In the genomic region with DNA sequence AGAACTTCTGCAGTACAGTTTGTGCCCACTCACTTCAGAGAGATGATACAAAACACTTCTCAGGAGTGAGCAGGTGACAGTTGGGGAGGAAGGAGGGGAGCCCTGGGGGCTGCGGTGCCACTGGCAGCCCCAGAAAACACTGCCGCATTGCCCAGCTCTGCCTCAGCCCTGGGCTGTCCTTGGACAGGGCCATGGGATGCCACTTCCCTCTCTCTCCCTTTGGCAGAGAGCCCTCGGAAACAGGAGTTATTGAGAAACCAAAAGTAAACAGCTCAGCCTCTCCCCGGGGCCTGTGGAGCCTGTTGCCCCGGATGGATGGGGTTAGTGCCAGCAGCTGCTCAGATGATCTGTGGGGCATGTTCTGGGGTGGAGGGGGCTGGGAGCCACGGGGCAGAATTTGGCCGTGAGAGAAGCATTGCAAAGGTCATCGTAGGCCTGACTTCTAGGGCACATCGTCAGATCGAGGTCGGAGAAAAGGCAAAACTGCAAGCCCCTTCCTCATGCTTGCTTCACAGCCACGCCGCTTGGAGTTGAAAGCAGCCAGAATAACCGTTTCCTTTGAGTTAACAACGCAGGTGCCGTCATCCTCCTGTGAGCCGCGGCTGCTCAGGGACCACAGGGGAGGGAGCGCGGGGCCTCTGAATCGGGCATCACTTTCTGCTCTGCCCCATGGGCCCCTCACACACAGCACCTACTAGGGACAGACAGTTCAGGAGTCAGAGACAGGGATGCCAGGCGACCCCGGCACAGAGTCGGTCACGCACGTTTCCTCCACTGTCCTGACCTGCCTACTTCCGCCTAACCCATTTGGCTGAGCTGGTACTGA, we compare ENCODE assay signal across 8 cellular contexts.
DNase-seq lines count a peak whose midpoint lies in the region; ATAC-seq and TF ChIP-seq lines count a peak whose summit lies in the region.

No MANE protein-coding gene starts in this region.

- H3K27me3 Mint-ChIP-seq in HFFc6 (ENCODE audit: insufficient read depth) = peaks cover 9% of the 10 kb centered on the region; the same call in 1 of the 2 replicates
- H3K27me3 Mint-ChIP-seq in activated CD4-positive, alpha-beta memory T cell treated with anti-CD3 and anti-CD28 coated beads, Interleukin-2, amount 10 ng/mL, durations not matched to agents 7 days and 5 days = no peaks in the 10 kb centered on the region
- no peaks in the 10 kb centered on the region for H3K27me3 Mint-ChIP-seq in effector memory CD8-positive, alpha-beta T cell
- peaks cover 3% of the 10 kb centered on the region for H3K27me3 Mint-ChIP-seq in nephron (ENCODE audit: low read depth)

- 19 to 30% methylated on average over 15 to 27 of the region's 27 CpGs for WGBS in thyroid gland, 2 donors

- intact Hi-C loops in thyroid gland (cut with DNase I) = no loop called here

- no peaks in the 10 kb centered on the region for H3K27me3 ChIP-seq in thyroid gland

- H3K4me3 ChIP-seq in GM12875 (ENCODE audit: low read depth, low read length) = peak overlapping the region; percentile 55
- H3K4me3 ChIP-seq in thyroid gland (replicated peaks in 1 of 3) = no peak overlapping the region

- peaks cover 16 to 20% of the 10 kb centered on the region in 2 donors for H3K4me1 ChIP-seq in thyroid gland

- no peaks in the 10 kb centered on the region for H3K9me3 ChIP-seq in thyroid gland

- POLR2A ChIA-PET in activated CD4-positive, alpha-beta memory T cell treated with anti-CD3 and anti-CD28 coated beads, Interleukin-2, amount 10 ng/mL, durations not matched to agents 7 days and 5 days (lab: Charles Lee) = interaction anchor here (0.7 to 2.0 kb wide), 10 partner anchors 9 to 563 kb away, joined by 3 to 16 read pairs (median 4); partner anchors contain the start of genes CDC123 and NUDT5

- TF ChIP-seq POLR2A in thyroid gland (IDR thresholded peaks at IDR 0.05) = peak in 1 of 2 donors; percentile 36

- peak overlapping the region; percentile 71 to 89 (median 88) for H3K27ac ChIP-seq in thyroid gland

- ATAC-seq in effector memory CD8-positive, alpha-beta T cell (replicated peaks) = peak; percentile 85
- ATAC-seq in HG02970 (IDR thresholded peaks at IDR 0.05; ENCODE audit: low FRiP score, unreplicated experiment) = no peak

- peaks cover 5% of the 10 kb centered on the region; the same call in 1 of the 2 replicates for H3K9me3 Mint-ChIP-seq in HFFc6
- H3K9me3 Mint-ChIP-seq in activated CD4-positive, alpha-beta memory T cell treated with anti-CD3 and anti-CD28 coated beads, Interleukin-2, amount 10 ng/mL, durations not matched to agents 7 days and 5 days = no peaks in the 10 kb centered on the region
- H3K9me3 Mint-ChIP-seq in effector memory CD8-positive, alpha-beta T cell = no peaks in the 10 kb centered on the region
- H3K9me3 Mint-ChIP-seq in nephron = peaks cover 1% of the 10 kb centered on the region

- peak; percentile 32 for DNase-seq in HFFc6
- DNase-seq in NCI-H2081 treated with DMSO at 0.1 percent for 48 hours (lab: John Stamatoyannopoulos, UW) = peak; percentile 66
- DNase-seq in activated CD4-positive, alpha-beta memory T cell treated with anti-CD3 and anti-CD28 coated beads, Interleukin-2, amount 10 ng/mL, durations not matched to agents 7 days and 5 days = peak; percentile 68
- DNase-seq in effector memory CD8-positive, alpha-beta T cell = peak; percentile 22 to 40 (median 23)
- peak; percentile 96 for DNase-seq in thyroid gland

- no peaks in the 10 kb centered on the region for H3K36me3 ChIP-seq in thyroid gland

- H3K36me3 Mint-ChIP-seq in HFFc6 (ENCODE audit: low read depth) = no peaks in the 10 kb centered on the region; the same call in 1 of the 2 replicates
- no peaks in the 10 kb centered on the region for H3K36me3 Mint-ChIP-seq in activated CD4-positive, alpha-beta memory T cell treated with anti-CD3 and anti-CD28 coated beads, Interleukin-2, amount 10 ng/mL, durations not matched to agents 7 days and 5 days (ENCODE audit: low read depth)
- H3K36me3 Mint-ChIP-seq in effector memory CD8-positive, alpha-beta T cell (ENCODE audit: insufficient read depth) = peaks cover 10% of the 10 kb centered on the region
- H3K36me3 Mint-ChIP-seq in nephron (ENCODE audit: low read depth) = no peaks in the 10 kb centered on the region

- H3K4me1 Mint-ChIP-seq in HFFc6 (ENCODE audit: low read depth) (peaks cover 6% of the 10 kb centered on the region), nephron (no peaks in the 10 kb centered on the region)
- peaks cover 22% of the 10 kb centered on the region for H3K4me1 Mint-ChIP-seq in activated CD4-positive, alpha-beta memory T cell treated with anti-CD3 and anti-CD28 coated beads, Interleukin-2, amount 10 ng/mL, durations not matched to agents 7 days and 5 days
- H3K4me1 Mint-ChIP-seq in effector memory CD8-positive, alpha-beta T cell (ENCODE audit: low read depth in 2 of 2) = peaks cover 10 to 24% of the 10 kb centered on the region in 2 donors

- TF ChIP-seq CTCF in GM12875 (IDR thresholded peaks at IDR 0.05; ENCODE audit: borderline replicate concordance, insufficient read depth, low read depth, low read length) (no peak), HFFc6 (IDR thresholded peaks at IDR 0.05) (no peak), nephron (IDR thresholded peaks at IDR 0.05; ENCODE audit: unreplicated experiment in 3 of 3) (no peak), thyroid gland (IDR thresholded peaks at IDR 0.05) (peak in 1 of 6 experiments; percentile 7)

- no peak overlapping the region; the same call in 1 of the 2 replicates for H3K27ac Mint-ChIP-seq in HFFc6
- peak overlapping the region; percentile 95 for H3K27ac Mint-ChIP-seq in activated CD4-positive, alpha-beta memory T cell treated with anti-CD3 and anti-CD28 coated beads, Interleukin-2, amount 10 ng/mL, durations not matched to agents 7 days and 5 days
- peak overlapping the region; percentile 95 to 96 for H3K27ac Mint-ChIP-seq in effector memory CD8-positive, alpha-beta T cell
- H3K27ac Mint-ChIP-seq in nephron = peak overlapping the region in 2 of 3 experiments; percentile 53 to 74

- CTCF ChIA-PET in activated CD4-positive, alpha-beta memory T cell treated with anti-CD3 and anti-CD28 coated beads, Interleukin-2, amount 10 ng/mL, durations not matched to agents 7 days and 5 days (lab: Charles Lee) = interaction anchor here (1.1 to 1.5 kb wide), 2 partner anchors 9 to 51 kb away, joined by 3 to 5 read pairs; no protein-coding TSS in a partner anchor

- H3K4me3 Mint-ChIP-seq in HFFc6 (peak overlapping the region; percentile 71), nephron (no peak overlapping the region)
- H3K4me3 Mint-ChIP-seq in activated CD4-positive, alpha-beta memory T cell treated with anti-CD3 and anti-CD28 coated beads, Interleukin-2, amount 10 ng/mL, durations not matched to agents 7 days and 5 days = peak overlapping the region; percentile 74
- peak overlapping the region; percentile 78 to 79 for H3K4me3 Mint-ChIP-seq in effector memory CD8-positive, alpha-beta T cell

Comparison
In these comparisons a context has a peak if more than half of its experiments do, and no peak if none do; other contexts are left out.
1. DNase-seq: peak in every context shown above with its lines; median percentile 96 in thyroid gland; 68 in activated CD4-positive, alpha-beta memory T cell treated with anti-CD3 and anti-CD28 coated beads, Interleukin-2, amount 10 ng/mL, durations not matched to agents 7 days and 5 days; 66 in NCI-H2081 treated with DMSO at 0.1 percent for 48 hours; 32 in HFFc6; 23 in effector memory CD8-positive, alpha-beta T cell.
2. H3K4me3 Mint-ChIP-seq: peak in HFFc6 (single experiment), activated CD4-positive, alpha-beta memory T cell treated with anti-CD3 and anti-CD28 coated beads, Interleukin-2, amount 10 ng/mL, durations not matched to agents 7 days and 5 days (single experiment) and effector memory CD8-positive, alpha-beta T cell (2 of 2); none in nephron (0 of 3).